ENCODE assay signal across 8 cellular contexts in the genomic region with DNA sequence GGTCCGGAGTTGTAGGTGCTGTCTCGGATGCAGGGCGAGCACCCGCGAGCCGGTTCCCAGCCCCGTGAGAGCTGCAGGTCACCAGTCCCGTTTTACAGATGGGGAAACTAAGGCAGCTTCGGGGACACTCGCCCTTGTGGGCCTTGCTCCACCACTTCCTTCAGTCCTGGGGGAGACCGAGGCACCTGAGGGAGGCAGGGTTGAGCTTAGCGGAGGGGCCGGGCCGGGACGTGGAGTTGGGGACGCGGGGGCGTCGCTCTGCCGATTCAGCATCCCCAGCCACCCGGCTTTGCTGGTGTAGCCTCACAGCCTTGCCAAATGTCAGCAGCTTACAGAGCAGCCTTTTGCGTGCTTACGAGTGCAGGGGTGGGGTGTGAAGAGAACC. TPM values are rescaled to one million over a fixed set of nuclear protein-coding genes. Genes with fewer than 3 reads are reported as not detected.
DNase-seq lines count a peak whose midpoint lies in the region; ATAC-seq and TF ChIP-seq lines count a peak whose summit lies in the region.

No MANE protein-coding gene starts in this region.

- H3K36me3 ChIP-seq in BLaER1 treated with 17β-estradiol and CSF1 and Interleukin-3, amounts not matched to agents 10 nM and 100 nM = peaks cover 23 to 40% (median 39%) of the 10 kb centered on the region in 11 experiments; a peak in 21 of 22 replicates
- H3K36me3 ChIP-seq in OCI-LY3 (replicated peaks; ENCODE audit: low read depth, low read length) (peaks cover 16% of the 10 kb centered on the region), skeletal muscle tissue (ENCODE audit: control insufficient read depth in 3 of 3, insufficient read depth in 3 of 3, low read length in 3 of 3) (peaks cover 13 to 21% (median 21%) of the 10 kb centered on the region in 3 donors)

- peaks cover 8% of the 10 kb centered on the region for H3K79me2 ChIP-seq in OCI-LY3 (ENCODE audit: low read length)

- H3K4me3 ChIP-seq in BLaER1 treated with 17β-estradiol and CSF1 and Interleukin-3, amounts not matched to agents 10 nM and 100 nM = peak overlapping the region; percentile 79 to 97 (median 92)
- H3K4me3 ChIP-seq in OCI-LY3 (ENCODE audit: low read length) (peak overlapping the region; percentile 89), right cardiac atrium (ENCODE audit: low read length) (peak overlapping the region; percentile 57), skeletal muscle tissue (ENCODE audit: low read length in 3 of 3) (peak overlapping the region; percentile 73 to 86 (median 81))

- peaks cover 18 to 48% (median 25%) of the 10 kb centered on the region in 10 experiments for H3K4me1 ChIP-seq in BLaER1 treated with 17β-estradiol and CSF1 and Interleukin-3, amounts not matched to agents 10 nM and 100 nM
- peaks cover 12% of the 10 kb centered on the region for H3K4me1 ChIP-seq in OCI-LY3 (ENCODE audit: low read length)
- H3K4me1 ChIP-seq in right cardiac atrium (ENCODE audit: control insufficient read depth, insufficient read depth, low read length) = peaks cover 9% of the 10 kb centered on the region
- peaks cover 11 to 23% (median 20%) of the 10 kb centered on the region in 3 donors for H3K4me1 ChIP-seq in skeletal muscle tissue (ENCODE audit: control insufficient read depth in 3 of 3, insufficient read depth in 3 of 3, low read length in 3 of 3)

- peak overlapping the region; percentile 81 to 97 (median 94) for H3K4me2 ChIP-seq in BLaER1 treated with 17β-estradiol and CSF1 and Interleukin-3, amounts not matched to agents 10 nM and 100 nM
- H3K4me2 ChIP-seq in OCI-LY3 (ENCODE audit: low read length) = peak overlapping the region; percentile 79

- no peaks in the 10 kb centered on the region for H3K9me3 ChIP-seq in BLaER1 treated with 17β-estradiol and CSF1 and Interleukin-3, amounts not matched to agents 10 nM and 100 nM (replicated peaks in 1 of 11)
- H3K9me3 ChIP-seq in OCI-LY3 (ENCODE audit: insufficient read depth, low read length) (no peaks in the 10 kb centered on the region), right cardiac atrium (ENCODE audit: control insufficient read depth, low read length) (no peaks in the 10 kb centered on the region), skeletal muscle tissue (ENCODE audit: control insufficient read depth in 3 of 3, low read length in 3 of 3) (no peaks in the 10 kb centered on the region)

- no peaks in the 10 kb centered on the region for H3K27me3 ChIP-seq in BLaER1 treated with 17β-estradiol and CSF1 and Interleukin-3, amounts not matched to agents 10 nM and 100 nM
- H3K27me3 ChIP-seq in OCI-LY3 (ENCODE audit: low read depth, low read length) = no peaks in the 10 kb centered on the region
- H3K27me3 ChIP-seq in right cardiac atrium (ENCODE audit: control insufficient read depth, insufficient read depth) = no peaks in the 10 kb centered on the region
- H3K27me3 ChIP-seq in skeletal muscle tissue (ENCODE audit: control insufficient read depth in 3 of 3, insufficient read depth in 3 of 3, low read length in 3 of 3) = no peaks in the 10 kb centered on the region

- H3K27ac ChIP-seq in BLaER1 treated with 17β-estradiol and CSF1 and Interleukin-3, amounts not matched to agents 10 nM and 100 nM = peak overlapping the region; percentile 53 to 93 (median 84); a peak in 21 of 22 replicates
- H3K27ac ChIP-seq in OCI-LY3 (ENCODE audit: low read length) (0 out of 2 replicates have a peak overlapping the region, but pooled peaks have one; percentile 7), right cardiac atrium (ENCODE audit: low read length) (no peak overlapping the region), skeletal muscle tissue (ENCODE audit: low read depth, low read length) (peak overlapping the region; percentile 12)

- intact Hi-C loops in right cardiac atrium (cut with DNase I) = no loop called here

- H4K20me1 ChIP-seq in BLaER1 treated with 17β-estradiol and CSF1 and Interleukin-3, amounts not matched to agents 10 nM and 100 nM = peaks cover 0 to 52% (median 40%) of the 10 kb centered on the region in 11 experiments; a peak in 19 of 22 replicates
- H4K20me1 ChIP-seq in OCI-LY3 (ENCODE audit: insufficient read depth, low read length) = no peaks in the 10 kb centered on the region

- H3K9ac ChIP-seq in BLaER1 treated with 17β-estradiol and CSF1 and Interleukin-3, amounts not matched to agents 10 nM and 100 nM = peak overlapping the region; percentile 79 to 94 (median 88)
- H3K9ac ChIP-seq in OCI-LY3 (ENCODE audit: low read length) = peak overlapping the region; percentile 85
- peak overlapping the region; percentile 75 to 85 (median 76) for H3K9ac ChIP-seq in skeletal muscle tissue (ENCODE audit: low read depth in 1 of 3, low read length in 3 of 3)

- ATAC-seq in GM21528 (IDR thresholded peaks at IDR 0.05; ENCODE audit: low FRiP score, unreplicated experiment) (peak; percentile 11), right cardiac atrium (peak; percentile 6 to 7), HG03175 (IDR thresholded peaks at IDR 0.05; ENCODE audit: unreplicated experiment) (no peak)

- WGBS in right cardiac atrium = 1% methylated on average over 23 of the region's 23 CpGs

- peak overlapping the region; percentile 83 for H2AFZ ChIP-seq in OCI-LY3 (ENCODE audit: low read depth, low read length)

- no peak for TF ChIP-seq CTCF in OCI-LY3 (IDR thresholded peaks at IDR 0.05; ENCODE audit: low read depth, low read length)

- DNase-seq in activated naive CD4-positive, alpha-beta T cell treated with anti-CD3 and anti-CD28 coated beads, Interleukin-2, amount 50 U/mL, for 16 hours = peak; percentile 66
- DNase-seq in right cardiac atrium (peak in 2 of 3 donors; percentile 40 to 72), OCI-M2 (lab: John Stamatoyannopoulos, UW; ENCODE audit: unreplicated experiment) (no peak)

RNA-seq across cellular contexts. Expression of a gene that starts 0.5 kb away (rescaled TPM):
- 10 to 100 TPM; 41.6 to 58.0 (median 49.1) TPM for total RNA-seq in right cardiac atrium
- 138 TPM for polyA plus RNA-seq in right cardiac atrium
- 7.8 TPM for total RNA-seq in skeletal muscle tissue

RNA-seq across cellular contexts. Expression of a gene that starts 11.3 kb away (rescaled TPM):
- not detected for total RNA-seq in right cardiac atrium
- polyA plus RNA-seq in right cardiac atrium = 0.16 TPM
- total RNA-seq in skeletal muscle tissue = 2.1 TPM

RNA-seq across cellular contexts. Expression of a gene that starts 30.8 kb away (rescaled TPM):
- total RNA-seq in right cardiac atrium (10 to 100 TPM; 75.9 to 81.5 (median 81.0) TPM), skeletal muscle tissue (12.0 TPM)
- 39.0 TPM for polyA plus RNA-seq in right cardiac atrium

RNA-seq across cellular contexts. Expression of a gene that starts 33.1 kb away (rescaled TPM):
- total RNA-seq in right cardiac atrium = 100 to 1,000 TPM; 122 to 128 (median 126) TPM
- 162 TPM for polyA plus RNA-seq in right cardiac atrium
- total RNA-seq in skeletal muscle tissue = 47.5 TPM

RNA-seq across cellular contexts. Expression of a gene that starts 42.6 kb away (rescaled TPM):
- total RNA-seq in right cardiac atrium (1 to 10 TPM; 4.4 to 7.4 (median 5.8) TPM), skeletal muscle tissue (20.4 TPM)
- polyA plus RNA-seq in right cardiac atrium = 6.0 TPM
